1 cellular context compared by ENCODE assay signal in the genomic region with DNA sequence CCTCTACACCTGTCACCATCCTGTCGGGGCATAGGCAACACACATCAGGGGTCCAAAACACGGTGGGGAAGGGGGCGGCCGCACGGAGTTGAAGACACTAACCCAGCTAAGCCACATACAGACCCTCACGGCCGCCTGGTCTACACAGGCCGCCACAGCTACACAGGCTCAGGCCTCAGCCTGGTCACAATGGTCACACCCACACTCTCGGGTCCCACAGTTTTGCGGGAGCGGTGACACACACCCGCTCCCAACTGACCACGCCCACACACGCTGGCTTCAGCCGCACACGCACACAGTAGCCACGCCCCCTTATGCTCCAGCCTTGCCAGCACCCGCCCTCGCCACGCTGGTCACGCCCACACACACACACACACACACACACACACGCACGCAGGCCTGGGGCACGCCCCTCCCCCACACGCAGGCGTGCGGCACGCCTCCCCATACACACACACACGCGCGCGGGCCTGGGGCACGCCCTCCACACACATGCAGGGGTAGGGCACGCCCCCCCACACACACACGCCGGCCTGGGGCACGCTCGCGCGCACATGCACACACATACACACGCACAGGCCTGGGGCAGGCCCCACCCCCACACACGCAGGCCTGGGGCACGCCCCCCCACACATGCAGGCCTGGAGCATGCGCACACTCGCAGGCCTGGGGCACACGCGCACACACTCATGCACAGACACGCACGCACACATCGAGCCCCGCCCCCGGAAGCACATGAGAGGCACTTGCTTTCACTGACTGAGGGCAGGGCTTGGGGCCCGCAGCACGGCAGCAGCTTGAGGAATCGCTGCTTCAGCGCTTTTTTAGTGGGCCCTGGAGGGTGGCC.
A peak's percentile ranks its signal among the peaks of the same experiment; 100 is the strongest.
TF ChIP-seq lines count a peak whose summit lies in the region.

No MANE protein-coding gene starts in this region.

TF ChIP-seq in H1, 55 proteins besides CTCF, POLR2A, EP300 and RAD21:
- TF ChIP-seq RXRA (IDR thresholded peaks at IDR 0.05; ENCODE audit: insufficient read depth, low read depth, low read length): no peak
- no peak for TF ChIP-seq GTF2F1 (IDR thresholded peaks at IDR 0.05; ENCODE audit: borderline replicate concordance, low read depth, low read length)
- TF ChIP-seq, protein P1, sequence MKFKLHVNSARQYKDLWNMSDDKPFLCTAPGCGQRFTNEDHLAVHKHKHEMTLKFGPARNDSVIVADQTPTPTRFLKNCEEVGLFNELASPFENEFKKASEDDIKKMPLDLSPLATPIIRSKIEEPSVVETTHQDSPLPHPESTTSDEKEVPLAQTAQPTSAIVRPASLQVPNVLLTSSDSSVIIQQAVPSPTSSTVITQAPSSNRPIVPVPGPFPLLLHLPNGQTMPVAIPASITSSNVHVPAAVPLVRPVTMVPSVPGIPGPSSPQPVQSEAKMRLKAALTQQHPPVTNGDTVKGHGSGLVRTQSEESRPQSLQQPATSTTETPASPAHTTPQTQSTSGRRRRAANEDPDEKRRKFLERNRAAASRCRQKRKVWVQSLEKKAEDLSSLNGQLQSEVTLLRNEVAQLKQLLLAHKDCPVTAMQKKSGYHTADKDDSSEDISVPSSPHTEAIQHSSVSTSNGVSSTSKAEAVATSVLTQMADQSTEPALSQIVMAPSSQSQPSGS (IDR thresholded peaks at IDR 0.05; ENCODE audit: low read length): no peak
- TF ChIP-seq CBX5 (IDR thresholded peaks at IDR 0.05; ENCODE audit: low read depth, low read length): no peak
- TF ChIP-seq BCL11A (IDR thresholded peaks at IDR 0.05; ENCODE audit: low read depth in 2 of 2, low read length in 2 of 2): no peak
- TF ChIP-seq NRF1 (IDR thresholded peaks at IDR 0.05; ENCODE audit: low read depth, low read length): peak; percentile 24; the same call in 1 of the 2 replicates
- TF ChIP-seq KDM5A (IDR thresholded peaks at IDR 0.05; ENCODE audit: low read length): no peak
- TF ChIP-seq CHD2 (IDR thresholded peaks at IDR 0.05; ENCODE audit: low read length): no peak
- TF ChIP-seq RBBP5 (IDR thresholded peaks at IDR 0.05; ENCODE audit: borderline replicate concordance, low read depth, low read length): peak; percentile 19
- no peak for TF ChIP-seq SP2 (IDR thresholded peaks at IDR 0.05; ENCODE audit: low read length)
- no peak for TF ChIP-seq BRCA1 (IDR thresholded peaks at IDR 0.05; ENCODE audit: low read depth, low read length)
- TF ChIP-seq POLR2AphosphoS5 (IDR thresholded peaks at IDR 0.05; ENCODE audit: low read depth, low read length): no peak
- TF ChIP-seq CHD1 (IDR thresholded peaks at IDR 0.05; ENCODE audit: low read depth, low read length): no peak
- no peak for TF ChIP-seq SAP30 (IDR thresholded peaks at IDR 0.05; ENCODE audit: insufficient read depth, insufficient replicate concordance, low read length)
- TF ChIP-seq ASH2L (IDR thresholded peaks at IDR 0.05; ENCODE audit: low read length): peak; percentile 62
- no peak for TF ChIP-seq JUN (IDR thresholded peaks at IDR 0.05; ENCODE audit: low read depth, low read length)
- no peak for TF ChIP-seq PHF8 (conservative IDR thresholded peaks at IDR 0.05; ENCODE audit: low read depth, low read length)
- TF ChIP-seq TAF1 (IDR thresholded peaks at IDR 0.05; ENCODE audit: low read depth, low read length): no peak
- TF ChIP-seq, protein P2, sequence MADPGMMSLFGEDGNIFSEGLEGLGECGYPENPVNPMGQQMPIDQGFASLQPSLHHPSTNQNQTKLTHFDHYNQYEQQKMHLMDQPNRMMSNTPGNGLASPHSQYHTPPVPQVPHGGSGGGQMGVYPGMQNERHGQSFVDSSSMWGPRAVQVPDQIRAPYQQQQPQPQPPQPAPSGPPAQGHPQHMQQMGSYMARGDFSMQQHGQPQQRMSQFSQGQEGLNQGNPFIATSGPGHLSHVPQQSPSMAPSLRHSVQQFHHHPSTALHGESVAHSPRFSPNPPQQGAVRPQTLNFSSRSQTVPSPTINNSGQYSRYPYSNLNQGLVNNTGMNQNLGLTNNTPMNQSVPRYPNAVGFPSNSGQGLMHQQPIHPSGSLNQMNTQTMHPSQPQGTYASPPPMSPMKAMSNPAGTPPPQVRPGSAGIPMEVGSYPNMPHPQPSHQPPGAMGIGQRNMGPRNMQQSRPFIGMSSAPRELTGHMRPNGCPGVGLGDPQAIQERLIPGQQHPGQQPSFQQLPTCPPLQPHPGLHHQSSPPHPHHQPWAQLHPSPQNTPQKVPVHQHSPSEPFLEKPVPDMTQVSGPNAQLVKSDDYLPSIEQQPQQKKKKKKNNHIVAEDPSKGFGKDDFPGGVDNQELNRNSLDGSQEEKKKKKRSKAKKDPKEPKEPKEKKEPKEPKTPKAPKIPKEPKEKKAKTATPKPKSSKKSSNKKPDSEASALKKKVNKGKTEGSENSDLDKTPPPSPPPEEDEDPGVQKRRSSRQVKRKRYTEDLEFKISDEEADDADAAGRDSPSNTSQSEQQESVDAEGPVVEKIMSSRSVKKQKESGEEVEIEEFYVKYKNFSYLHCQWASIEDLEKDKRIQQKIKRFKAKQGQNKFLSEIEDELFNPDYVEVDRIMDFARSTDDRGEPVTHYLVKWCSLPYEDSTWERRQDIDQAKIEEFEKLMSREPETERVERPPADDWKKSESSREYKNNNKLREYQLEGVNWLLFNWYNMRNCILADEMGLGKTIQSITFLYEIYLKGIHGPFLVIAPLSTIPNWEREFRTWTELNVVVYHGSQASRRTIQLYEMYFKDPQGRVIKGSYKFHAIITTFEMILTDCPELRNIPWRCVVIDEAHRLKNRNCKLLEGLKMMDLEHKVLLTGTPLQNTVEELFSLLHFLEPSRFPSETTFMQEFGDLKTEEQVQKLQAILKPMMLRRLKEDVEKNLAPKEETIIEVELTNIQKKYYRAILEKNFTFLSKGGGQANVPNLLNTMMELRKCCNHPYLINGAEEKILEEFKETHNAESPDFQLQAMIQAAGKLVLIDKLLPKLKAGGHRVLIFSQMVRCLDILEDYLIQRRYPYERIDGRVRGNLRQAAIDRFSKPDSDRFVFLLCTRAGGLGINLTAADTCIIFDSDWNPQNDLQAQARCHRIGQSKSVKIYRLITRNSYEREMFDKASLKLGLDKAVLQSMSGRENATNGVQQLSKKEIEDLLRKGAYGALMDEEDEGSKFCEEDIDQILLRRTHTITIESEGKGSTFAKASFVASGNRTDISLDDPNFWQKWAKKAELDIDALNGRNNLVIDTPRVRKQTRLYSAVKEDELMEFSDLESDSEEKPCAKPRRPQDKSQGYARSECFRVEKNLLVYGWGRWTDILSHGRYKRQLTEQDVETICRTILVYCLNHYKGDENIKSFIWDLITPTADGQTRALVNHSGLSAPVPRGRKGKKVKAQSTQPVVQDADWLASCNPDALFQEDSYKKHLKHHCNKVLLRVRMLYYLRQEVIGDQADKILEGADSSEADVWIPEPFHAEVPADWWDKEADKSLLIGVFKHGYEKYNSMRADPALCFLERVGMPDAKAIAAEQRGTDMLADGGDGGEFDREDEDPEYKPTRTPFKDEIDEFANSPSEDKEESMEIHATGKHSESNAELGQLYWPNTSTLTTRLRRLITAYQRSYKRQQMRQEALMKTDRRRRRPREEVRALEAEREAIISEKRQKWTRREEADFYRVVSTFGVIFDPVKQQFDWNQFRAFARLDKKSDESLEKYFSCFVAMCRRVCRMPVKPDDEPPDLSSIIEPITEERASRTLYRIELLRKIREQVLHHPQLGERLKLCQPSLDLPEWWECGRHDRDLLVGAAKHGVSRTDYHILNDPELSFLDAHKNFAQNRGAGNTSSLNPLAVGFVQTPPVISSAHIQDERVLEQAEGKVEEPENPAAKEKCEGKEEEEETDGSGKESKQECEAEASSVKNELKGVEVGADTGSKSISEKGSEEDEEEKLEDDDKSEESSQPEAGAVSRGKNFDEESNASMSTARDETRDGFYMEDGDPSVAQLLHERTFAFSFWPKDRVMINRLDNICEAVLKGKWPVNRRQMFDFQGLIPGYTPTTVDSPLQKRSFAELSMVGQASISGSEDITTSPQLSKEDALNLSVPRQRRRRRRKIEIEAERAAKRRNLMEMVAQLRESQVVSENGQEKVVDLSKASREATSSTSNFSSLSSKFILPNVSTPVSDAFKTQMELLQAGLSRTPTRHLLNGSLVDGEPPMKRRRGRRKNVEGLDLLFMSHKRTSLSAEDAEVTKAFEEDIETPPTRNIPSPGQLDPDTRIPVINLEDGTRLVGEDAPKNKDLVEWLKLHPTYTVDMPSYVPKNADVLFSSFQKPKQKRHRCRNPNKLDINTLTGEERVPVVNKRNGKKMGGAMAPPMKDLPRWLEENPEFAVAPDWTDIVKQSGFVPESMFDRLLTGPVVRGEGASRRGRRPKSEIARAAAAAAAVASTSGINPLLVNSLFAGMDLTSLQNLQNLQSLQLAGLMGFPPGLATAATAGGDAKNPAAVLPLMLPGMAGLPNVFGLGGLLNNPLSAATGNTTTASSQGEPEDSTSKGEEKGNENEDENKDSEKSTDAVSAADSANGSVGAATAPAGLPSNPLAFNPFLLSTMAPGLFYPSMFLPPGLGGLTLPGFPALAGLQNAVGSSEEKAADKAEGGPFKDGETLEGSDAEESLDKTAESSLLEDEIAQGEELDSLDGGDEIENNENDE (IDR thresholded peaks at IDR 0.05; ENCODE audit: insufficient replicate concordance, low read length): no peak
- TF ChIP-seq TEAD4 (IDR thresholded peaks at IDR 0.05; ENCODE audit: low read depth, low read length): 0 out of 2 replicates have a peak, but pooled peaks have one; percentile 25
- peak; percentile 64; the same call in 1 of the 2 replicates for TF ChIP-seq CREB1 (IDR thresholded peaks at IDR 0.05)
- no peak for TF ChIP-seq JUND (IDR thresholded peaks at IDR 0.05; ENCODE audit: low read length)
- TF ChIP-seq E2F6 (IDR thresholded peaks at IDR 0.05): 0 out of 2 replicates have a peak, but pooled peaks have one; percentile 11
- TF ChIP-seq BACH1 (IDR thresholded peaks at IDR 0.05; ENCODE audit: low read length): peak; percentile 63
- TF ChIP-seq SP4 (IDR thresholded peaks at IDR 0.05; ENCODE audit: low read length): peak; percentile 56
- TF ChIP-seq, protein P3, sequence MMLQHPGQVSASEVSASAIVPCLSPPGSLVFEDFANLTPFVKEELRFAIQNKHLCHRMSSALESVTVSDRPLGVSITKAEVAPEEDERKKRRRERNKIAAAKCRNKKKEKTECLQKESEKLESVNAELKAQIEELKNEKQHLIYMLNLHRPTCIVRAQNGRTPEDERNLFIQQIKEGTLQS (IDR thresholded peaks at IDR 0.05; ENCODE audit: insufficient read depth, low read depth, low read length): no peak
- TF ChIP-seq SIN3A (conservative IDR thresholded peaks at IDR 0.05 in 1 of 2, IDR thresholded peaks at IDR 0.05 in 1 of 2; ENCODE audit: low read depth in 1 of 2, low read length in 2 of 2): no peak; a peak in 1 of 4 replicates
- TF ChIP-seq CTBP2 (IDR thresholded peaks at IDR 0.05; ENCODE audit: borderline replicate concordance, insufficient read depth, insufficient read length, low read length): no peak
- no peak for TF ChIP-seq FOSL1 (IDR thresholded peaks at IDR 0.05; ENCODE audit: insufficient read depth, low read depth, low read length)
- TF ChIP-seq, protein P4, sequence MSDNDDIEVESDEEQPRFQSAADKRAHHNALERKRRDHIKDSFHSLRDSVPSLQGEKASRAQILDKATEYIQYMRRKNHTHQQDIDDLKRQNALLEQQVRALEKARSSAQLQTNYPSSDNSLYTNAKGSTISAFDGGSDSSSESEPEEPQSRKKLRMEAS (IDR thresholded peaks at IDR 0.05): peak; percentile 88
- no peak for TF ChIP-seq SIRT6 (IDR thresholded peaks at IDR 0.05; ENCODE audit: low read length)
- TF ChIP-seq HDAC2 (IDR thresholded peaks at IDR 0.05; ENCODE audit: borderline replicate concordance in 1 of 2, low read depth in 2 of 2, low read length in 2 of 2): peak in 1 of 2 experiments; percentile 91; a peak in 2 of 4 replicates
- TF ChIP-seq GABPA (IDR thresholded peaks at IDR 0.05; ENCODE audit: borderline replicate concordance, insufficient read depth, low read length): no peak
- TF ChIP-seq POU5F1 (IDR thresholded peaks at IDR 0.05; ENCODE audit: low read depth, low read length): no peak
- no peak for TF ChIP-seq KDM4A (IDR thresholded peaks at IDR 0.05; ENCODE audit: low read depth, low read length, severe bottlenecking)
- no peak for TF ChIP-seq RNF2 (IDR thresholded peaks at IDR 0.05; ENCODE audit: borderline replicate concordance, low read depth, low read length, missing control alignments, poor library complexity, severe bottlenecking)
- no peak for TF ChIP-seq HDAC6 (IDR thresholded peaks at IDR 0.05; ENCODE audit: low read depth, low read length)
- TF ChIP-seq NANOG (IDR thresholded peaks at IDR 0.05; ENCODE audit: insufficient read depth, low read depth, low read length, poor library complexity, severe bottlenecking): no peak
- no peak for TF ChIP-seq RFX5 (IDR thresholded peaks at IDR 0.05; ENCODE audit: borderline replicate concordance, low read depth, low read length)
- 0 out of 2 replicates have a peak, but pooled peaks have one; percentile 6 for TF ChIP-seq USF2 (IDR thresholded peaks at IDR 0.05; ENCODE audit: low read length)
- no peak for TF ChIP-seq CBX8 (IDR thresholded peaks at IDR 0.05; ENCODE audit: borderline replicate concordance, low read depth, low read length)
- TF ChIP-seq TAF7 (optimal IDR thresholded peaks at IDR 0.05; ENCODE audit: borderline replicate concordance, low read depth, low read length): no peak
- peak; percentile 79; the same call in 1 of the 2 replicates for TF ChIP-seq MAFK (IDR thresholded peaks at IDR 0.05; ENCODE audit: low read depth, low read length)
- no peak for TF ChIP-seq EZH2 (IDR thresholded peaks at IDR 0.05; ENCODE audit: low read depth, low read length, severe bottlenecking)
- TF ChIP-seq KDM1A (IDR thresholded peaks at IDR 0.05; ENCODE audit: borderline replicate concordance, low read length): 0 out of 2 replicates have a peak, but pooled peaks have one; percentile 54
- no peak for TF ChIP-seq SRF (IDR thresholded peaks at IDR 0.05; ENCODE audit: low read depth, low read length)
- TF ChIP-seq SUZ12 (IDR thresholded peaks at IDR 0.05; ENCODE audit: low read length): no peak; the same call in 1 of the 2 replicates
- TF ChIP-seq ZNF274 (IDR thresholded peaks at IDR 0.05; ENCODE audit: borderline replicate concordance, extremely low read depth, low read length): no peak
- TF ChIP-seq TBP (IDR thresholded peaks at IDR 0.05; ENCODE audit: low read depth, low read length): no peak
- TF ChIP-seq CEBPB (IDR thresholded peaks at IDR 0.05; ENCODE audit: low read depth, low read length): no peak
- TF ChIP-seq EGR1 (IDR thresholded peaks at IDR 0.05; ENCODE audit: borderline replicate concordance, low read depth, low read length): no peak
- no peak for TF ChIP-seq SIX5 (IDR thresholded peaks at IDR 0.05; ENCODE audit: low read depth, low read length)
- no peak for TF ChIP-seq TCF12 (IDR thresholded peaks at IDR 0.05; ENCODE audit: low read depth, low read length)
